In genomic region chr1:219209578-219209977, GRCh38 we compare ENCODE assay signal across 24 cellular contexts. TPM values are rescaled to one million over a fixed set of nuclear protein-coding genes. Genes with fewer than 3 reads are reported as not detected.
A peak's percentile ranks its signal among the peaks of the same experiment; 100 is the strongest.
DNase-seq lines count a peak whose midpoint lies in the region; ATAC-seq, FAIRE-seq and TF ChIP-seq lines count a peak whose summit lies in the region.
"Had no signal": no experiment of that assay in that cellular context is flagged by ENCODE, and none has a peak within 500 bp of the region (broad histone marks: within the 10 kb centered on the region; RNA-seq: fewer than 3 reads in every experiment).

No MANE protein-coding gene starts in this region.

- peaks cover 12% of the 10 kb centered on the region for H3K36me3 ChIP-seq in cardiac muscle cell
- no peaks in the 10 kb centered on the region for H3K36me3 ChIP-seq in right atrium auricular region
- no peaks in the 10 kb centered on the region for H3K36me3 ChIP-seq in astrocyte (ENCODE audit: insufficient read depth, low read length)
- H3K36me3 ChIP-seq: HAP-1, MG63 had no signal

- H3K4me3 Mint-ChIP-seq in astrocyte (ENCODE audit: unreplicated experiment): no peak overlapping the region
- H3K4me3 Mint-ChIP-seq: CD8-positive, alpha-beta T cell had no signal

- FAIRE-seq in astrocyte (lab: Jason Lieb, UNC): no peak
- FAIRE-seq: A204.1 had no signal

- WGBS in right cardiac atrium: 54% methylated on average over 2 of the region's 2 CpGs

- H3K27me3 ChIP-seq in cardiac muscle cell (no peaks in the 10 kb centered on the region), right atrium auricular region (no peaks in the 10 kb centered on the region), astrocyte (ENCODE audit: insufficient read depth, low read length) (no peaks in the 10 kb centered on the region), right cardiac atrium (ENCODE audit: control insufficient read depth, insufficient read depth) (no peaks in the 10 kb centered on the region)
- H3K27me3 ChIP-seq: BLaER1, MG63 had no signal

- peak overlapping the region; percentile 44 for H3K27ac Mint-ChIP-seq in astrocyte (ENCODE audit: unreplicated experiment)
- H3K27ac Mint-ChIP-seq: CD8-positive, alpha-beta T cell had no signal

- H3K36me3 Mint-ChIP-seq in astrocyte (ENCODE audit: low read depth, unreplicated experiment): peaks cover 3% of the 10 kb centered on the region

- H3K9ac ChIP-seq in astrocyte (ENCODE audit: low read length): no peak overlapping the region
- H3K9ac ChIP-seq: BLaER1, SK-N-SH had no signal

- H3K27me3 Mint-ChIP-seq in astrocyte (ENCODE audit: low read depth, unreplicated experiment): no peaks in the 10 kb centered on the region

- H3K27ac ChIP-seq in cardiac muscle cell: peak overlapping the region; percentile 41
- peak overlapping the region in 1 of 2 donors; percentile 18 for H3K27ac ChIP-seq in right atrium auricular region
- no peak overlapping the region for H3K27ac ChIP-seq in astrocyte (ENCODE audit: low read depth, low read length)
- H3K27ac ChIP-seq in right cardiac atrium (ENCODE audit: low read length): no peak overlapping the region
- H3K27ac ChIP-seq: BLaER1 had no signal

- H3K9me3 Mint-ChIP-seq in astrocyte (ENCODE audit: unreplicated experiment): no peaks in the 10 kb centered on the region
- H3K9me3 Mint-ChIP-seq: CD8-positive, alpha-beta T cell had no signal

- TF ChIP-seq CTCF in cardiac muscle cell (IDR thresholded peaks at IDR 0.05; ENCODE audit: low read depth, low read length) (no peak), right atrium auricular region (IDR thresholded peaks at IDR 0.05) (no peak), astrocyte (IDR thresholded peaks at IDR 0.05; ENCODE audit: insufficient read depth, low read depth, low read length) (no peak)

- H3K79me2 ChIP-seq in astrocyte (ENCODE audit: insufficient read depth, low read length): no peaks in the 10 kb centered on the region

- H3K4me1 Mint-ChIP-seq in astrocyte (ENCODE audit: low read depth, unreplicated experiment): peaks cover 6% of the 10 kb centered on the region

- DNase-seq in cardiac muscle cell (ENCODE audit: low read depth in 1 of 2, low spot score in 1 of 2): peak in 1 of 2 donors; percentile 22
- DNase-seq in right atrium auricular region (ENCODE audit: low spot score): no peak
- DNase-seq in astrocyte (ENCODE audit: low read depth): peak; percentile 12
- no peak for DNase-seq in right cardiac atrium
- no peak for DNase-seq in NCI-H345 (lab: John Stamatoyannopoulos, UW)
- no peak for DNase-seq in NCI-H226
- DNase-seq: Calu3; CD8-positive, alpha-beta T cell; DMS79; Kasumi-1; MG63; NCI-H1048; NCI-H1436; NCI-H2029 treated with DMSO at 0.1 percent for 48 hours; NCI-H2171; NCI-H446 treated with DMSO at 0.1 percent for 48 hours; NCI-H748 treated with DMSO at 0.1 percent for 48 hours; NK-92 treated with Interleukin-12 subunit alpha and Interleukin-12 subunit beta, amount 100 ng/mL, for 24 hours; SK-N-SH had no signal

- no peak overlapping the region for H2AFZ ChIP-seq in astrocyte (ENCODE audit: low read depth, low read length)

- intact Hi-C loops in right cardiac atrium (cut with DNase I): no loop called here

- ATAC-seq in right cardiac atrium: peak; percentile 40 to 61
- ATAC-seq in HG03571 (IDR thresholded peaks at IDR 0.05; ENCODE audit: unreplicated experiment): no peak
- ATAC-seq in GM19455 (IDR thresholded peaks at IDR 0.05; ENCODE audit: unreplicated experiment): no peak
- ATAC-seq: CD8-positive, alpha-beta T cell had no signal

- H3K4me1 ChIP-seq in cardiac muscle cell (ENCODE audit: low read depth): peaks cover 16% of the 10 kb centered on the region
- no peaks in the 10 kb centered on the region for H3K4me1 ChIP-seq in right atrium auricular region
- peaks cover 4% of the 10 kb centered on the region for H3K4me1 ChIP-seq in astrocyte (ENCODE audit: insufficient read depth, low read length)
- H3K4me1 ChIP-seq in right cardiac atrium (ENCODE audit: control insufficient read depth, insufficient read depth, low read length): no peaks in the 10 kb centered on the region
- H3K4me1 ChIP-seq: BLaER1, HAP-1 had no signal

- no peaks in the 10 kb centered on the region for H3K9me3 ChIP-seq in cardiac muscle cell (ENCODE audit: low read depth)
- no peaks in the 10 kb centered on the region for H3K9me3 ChIP-seq in right atrium auricular region
- H3K9me3 ChIP-seq in astrocyte (ENCODE audit: insufficient read depth, low read depth, low read length): no peaks in the 10 kb centered on the region
- H3K9me3 ChIP-seq in right cardiac atrium (ENCODE audit: control insufficient read depth, low read length): no peaks in the 10 kb centered on the region
- H3K9me3 ChIP-seq: BLaER1, HAP-1, MG63, SK-N-SH had no signal

- H3K4me3 ChIP-seq in cardiac muscle cell (no peak overlapping the region), right atrium auricular region (peak overlapping the region in 1 of 2 donors; percentile 5), astrocyte (ENCODE audit: insufficient read depth, low read depth, low read length) (no peak overlapping the region), right cardiac atrium (ENCODE audit: low read length) (no peak overlapping the region)
- H3K4me3 ChIP-seq: BLaER1, HAP-1, MG63 had no signal

- no peak overlapping the region for H3K4me2 ChIP-seq in astrocyte (ENCODE audit: low read length)
- H3K4me2 ChIP-seq: BLaER1, SK-N-SH had no signal

- H4K20me1 ChIP-seq in astrocyte (ENCODE audit: insufficient read depth, low read length): no peaks in the 10 kb centered on the region
- H4K20me1 ChIP-seq: BLaER1 had no signal

RNA-seq across cellular contexts. Expression of gene LYPLAL1, which starts 35.9 kb away (rescaled TPM):
- total RNA-seq in cardiac muscle cell: 24.1 and 32.4 TPM in 2 replicates
- polyA plus RNA-seq in cardiac muscle cell: 84.6 and 109 TPM in 2 replicates
- total RNA-seq in right atrium auricular region: 10 to 100 TPM; 32.6 to 35.9 TPM
- total RNA-seq in astrocyte: 25.6 and 26.1 TPM in 2 replicates
- total RNA-seq in right cardiac atrium: 10 to 100 TPM; 52.6 to 84.2 (median 58.2) TPM
- polyA plus RNA-seq in right cardiac atrium: 45.8 TPM

Comparison
In these comparisons a context has a peak if more than half of its experiments do, and no peak if none do; other contexts are left out.
1. ATAC-seq: peak in right cardiac atrium (2 of 2); none in HG03571 (single experiment) and GM19455 (single experiment).